Comparison of ENCODE assay signal across 1 cellular context in the genomic region with DNA sequence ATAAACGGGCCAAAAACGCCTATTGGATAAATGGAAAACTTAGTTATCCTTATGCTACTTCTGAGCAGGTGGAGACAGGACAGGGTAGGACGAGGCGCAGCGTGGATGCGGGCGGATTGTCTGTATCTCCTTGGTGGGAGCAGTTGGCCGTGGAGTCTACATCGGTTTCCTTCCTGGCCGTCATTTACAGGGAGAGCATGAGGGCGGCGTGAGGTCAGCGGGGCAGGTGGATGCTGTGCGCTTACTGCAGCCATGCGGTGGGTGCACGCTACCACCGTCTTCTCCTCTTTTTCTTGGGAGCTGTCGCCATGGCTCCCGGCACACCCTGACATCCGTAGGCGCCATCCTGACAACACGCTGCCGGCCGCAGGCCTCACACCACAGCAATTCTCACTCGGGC.
TF ChIP-seq lines count a peak whose summit lies in the region.

No MANE protein-coding gene starts in this region.

TF ChIP-seq in WTC11, 78 proteins besides CTCF, POLR2A, EP300 and RAD21 (continued from another document):
- TF ChIP-seq, protein P1, sequence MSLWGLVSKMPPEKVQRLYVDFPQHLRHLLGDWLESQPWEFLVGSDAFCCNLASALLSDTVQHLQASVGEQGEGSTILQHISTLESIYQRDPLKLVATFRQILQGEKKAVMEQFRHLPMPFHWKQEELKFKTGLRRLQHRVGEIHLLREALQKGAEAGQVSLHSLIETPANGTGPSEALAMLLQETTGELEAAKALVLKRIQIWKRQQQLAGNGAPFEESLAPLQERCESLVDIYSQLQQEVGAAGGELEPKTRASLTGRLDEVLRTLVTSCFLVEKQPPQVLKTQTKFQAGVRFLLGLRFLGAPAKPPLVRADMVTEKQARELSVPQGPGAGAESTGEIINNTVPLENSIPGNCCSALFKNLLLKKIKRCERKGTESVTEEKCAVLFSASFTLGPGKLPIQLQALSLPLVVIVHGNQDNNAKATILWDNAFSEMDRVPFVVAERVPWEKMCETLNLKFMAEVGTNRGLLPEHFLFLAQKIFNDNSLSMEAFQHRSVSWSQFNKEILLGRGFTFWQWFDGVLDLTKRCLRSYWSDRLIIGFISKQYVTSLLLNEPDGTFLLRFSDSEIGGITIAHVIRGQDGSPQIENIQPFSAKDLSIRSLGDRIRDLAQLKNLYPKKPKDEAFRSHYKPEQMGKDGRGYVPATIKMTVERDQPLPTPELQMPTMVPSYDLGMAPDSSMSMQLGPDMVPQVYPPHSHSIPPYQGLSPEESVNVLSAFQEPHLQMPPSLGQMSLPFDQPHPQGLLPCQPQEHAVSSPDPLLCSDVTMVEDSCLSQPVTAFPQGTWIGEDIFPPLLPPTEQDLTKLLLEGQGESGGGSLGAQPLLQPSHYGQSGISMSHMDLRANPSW (CRISPR knock-in tag; conservative IDR thresholded peaks at IDR 0.05; ENCODE audit: low read depth), result no peak
